Comparison of ENCODE assay signal across 20 cellular contexts in genomic region chr1:17404820-17405219, GRCh38.
"Had no signal": no experiment of that assay in that cellular context is flagged by ENCODE, and none has a peak within 500 bp of the region (broad histone marks: within the 10 kb centered on the region; RNA-seq: fewer than 3 reads in every experiment).

No MANE protein-coding gene starts in this region.

- DNase-seq: activated naive CD8-positive, alpha-beta T cell treated with anti-CD3 and anti-CD28 coated beads, Interleukin-2, amount 10 ng/mL, durations not matched to agents 7 days and 5 days; activated T-cell treated with anti-CD3 and anti-CD28 coated beads, Interleukin-2, amount 50 U/mL, for 1 hour; cortex of kidney; immature natural killer cell; lower lobe of right lung; naive B cell; occipital lobe; posterior cingulate gyrus; right lobe of liver; stimulated activated CD4-positive, alpha-beta T cell treated with anti-CD3 and anti-CD28 coated beads, Interleukin-2, amount 100 ng/mL, for 24 hours; T-cell; upper lobe of left lung; WERI-Rb-1 had no signal

- H3K27ac ChIP-seq: cardiac muscle cell, epithelial cell of prostate, lower lobe of right lung, right lobe of liver, skin epidermis, thoracic aorta, upper lobe of left lung, WERI-Rb-1 had no signal

- ATAC-seq: activated T-helper 17 cell treated with anti-CD3 and anti-CD28 coated beads, Interleukin-2, amount 50 U/mL, for 72 hours; left lobe of liver; lower lobe of right lung; right lobe of liver; stimulated activated effector memory CD8-positive, alpha-beta T cell treated with anti-CD3 and anti-CD28 coated beads, Interleukin-12 subunit alpha, Interleukin-12 subunit beta, amount 100 ng/mL, for 72 hours; T-cell had no signal

- H3K9me3 ChIP-seq: lower lobe of right lung, right lobe of liver, thoracic aorta, upper lobe of left lung had no signal

- H3K4me1 ChIP-seq: lower lobe of right lung had no signal

- H3K4me3 ChIP-seq: cardiac muscle cell, lower lobe of right lung, right lobe of liver, skin epidermis, thoracic aorta, upper lobe of left lung had no signal

- H3K27me3 ChIP-seq: cardiac muscle cell, right lobe of liver, upper lobe of left lung had no signal
